In the genomic region with DNA sequence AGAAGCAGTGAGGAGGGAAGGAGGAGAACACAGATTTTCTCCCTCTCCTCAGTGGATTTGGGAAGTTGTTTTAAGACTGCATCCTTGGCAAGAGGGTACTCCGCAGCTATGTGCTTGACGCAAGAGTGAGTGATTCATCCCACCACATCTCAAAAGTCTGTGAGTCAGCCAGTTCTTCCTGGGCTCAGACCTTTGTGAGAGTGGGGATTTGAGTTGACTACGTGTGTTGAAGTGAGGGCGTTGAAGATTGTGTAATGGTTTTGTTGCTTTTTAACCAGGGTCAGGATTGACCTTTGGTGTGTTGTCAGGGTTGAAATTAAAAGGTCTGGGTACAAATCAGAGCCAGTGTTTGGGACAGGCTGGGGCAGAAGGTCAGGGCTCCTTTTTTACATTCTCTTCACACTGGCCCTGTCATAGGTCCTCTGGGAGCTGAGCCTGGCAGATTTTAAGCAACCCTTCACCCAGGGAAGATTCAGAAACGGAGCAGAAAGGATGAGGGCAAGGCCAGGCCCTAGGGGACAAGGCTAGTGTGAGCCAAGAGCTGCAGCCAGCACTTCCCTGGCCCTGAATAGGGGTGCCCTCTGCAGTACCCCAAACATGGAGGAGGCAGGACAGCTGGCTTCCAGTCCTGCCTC, we compare ENCODE assay signal across 9 cellular contexts. TPM values are rescaled to one million over a fixed set of nuclear protein-coding genes. Genes with fewer than 3 reads are reported as not detected.
DNase-seq lines count a peak whose midpoint lies in the region; ATAC-seq, FAIRE-seq and TF ChIP-seq lines count a peak whose summit lies in the region.
"Had no signal": no experiment of that assay in that cellular context is flagged by ENCODE, and none has a peak within 500 bp of the region (broad histone marks: within the 10 kb centered on the region; RNA-seq: fewer than 3 reads in every experiment).

No MANE protein-coding gene starts in this region.

- peak overlapping the region; percentile 82 for H3K4me2 ChIP-seq in HepG2 (ENCODE audit: low read depth, low read length)

- H3K36me3 ChIP-seq in HepG2 (replicated peaks in 1 of 2; ENCODE audit: control insufficient read depth in 1 of 2, insufficient read depth in 2 of 2, low read length in 2 of 2) (no peaks in the 10 kb centered on the region), uterus (no peaks in the 10 kb centered on the region), BE2C (no peaks in the 10 kb centered on the region)

- no TSS peak for BruUV-seq in HepG2 (replicated peaks; lab: Mats Ljungman, UMichigan)

- 2% methylated on average over 4 of the region's 5 CpGs for WGBS in HepG2 (ENCODE audit: low lambda C conversion rate)

- peak; percentile 36 to 48; a peak in 1 of 4 replicates for TF ChIP-seq POLR2A in HepG2 (IDR thresholded peaks at IDR 0.05; ENCODE audit: insufficient read depth in 1 of 2, low read depth in 2 of 2, low read length in 2 of 2)
- TF ChIP-seq POLR2A in uterus (IDR thresholded peaks at IDR 0.05): no peak

- TF ChIP-seq RAD21 in HepG2 (CRISPR knock-in tag; IDR thresholded peaks at IDR 0.05): no peak

- peak; percentile 100 for DNase-seq in AG04449 (ENCODE audit: low read depth, low spot score)
- DNase-seq in Kasumi-1 (lab: John Stamatoyannopoulos, UW): peak; percentile 72 to 80
- peak; percentile 98 for DNase-seq in astrocyte of the hippocampus (ENCODE audit: low read depth, low spot score)
- peak; percentile 95 for DNase-seq in HepG2 (ENCODE audit: low spot score)
- DNase-seq in uterus: peak; percentile 25 to 65
- DNase-seq in BE2C: no peak
- no peak for DNase-seq in GF-D8 (lab: John Stamatoyannopoulos, UW)

- in situ Hi-C loops in HepG2 (cut with HindIII; ENCODE audit: extremely low pct_ligation_motif_present, low pct_unique_long_range_greater_than_20kb): loop anchor here (10.0 kb wide), 1 partner anchor 126 kb away; a partner anchor contains a TSS

- intact Hi-C loops in HepG2 (cut with micrococcal nuclease; ENCODE audit: unreplicated experiment): no loop called here
- intact Hi-C loops in uterus (cut with DNase I; ENCODE audit: low total_unique reads): no loop called here

- CTCF ChIA-PET in AG04449 (lab: Yijun Ruan, JAX) (interaction anchor here (0.8 to 1.4 kb wide), 4 partner anchors 26 to 87 kb away, joined by 3 read pairs; no protein-coding TSS in a partner anchor), HepG2 (lab: Yijun Ruan, JAX; ENCODE audit: low intra/inter-chr PET ratio, low total read pairs) (no interaction called here)

- TF ChIP-seq EP300 in HepG2 (IDR thresholded peaks at IDR 0.05; ENCODE audit: low read depth in 2 of 2, low read length in 2 of 2) (peak; percentile 72 to 89; a peak in 3 of 4 replicates), HepG2 (CRISPR knock-in tag; IDR thresholded peaks at IDR 0.05; ENCODE audit: borderline replicate concordance) (peak; percentile 60; the same call in 1 of the 2 replicates)

- no peaks in the 10 kb centered on the region for H4K20me1 ChIP-seq in HepG2 (ENCODE audit: insufficient read depth, low read length)

- ATAC-seq in HepG2 (peak; percentile 84), HG03097 (IDR thresholded peaks at IDR 0.05; ENCODE audit: low FRiP score, unreplicated experiment) (no peak)
- ATAC-seq: GM12878 had no signal

- POLR2A ChIA-PET in AG04449 (lab: Yijun Ruan, JAX) (interaction anchor here (0.7 to 1.4 kb wide), 5 partner anchors 13 to 127 kb away, joined by 3 to 5 read pairs (median 4); a partner anchor contains a TSS), HepG2 (lab: Yijun Ruan, JAX) (interaction anchor here (0.5 to 3.3 kb wide), 9 partner anchors 9 to 129 kb away, joined by 3 to 30 read pairs (median 6); a partner anchor contains a TSS)

- H2AFZ ChIP-seq in HepG2 (ENCODE audit: low read length): no peak overlapping the region

- H3K9me3 ChIP-seq in HepG2 (ENCODE audit: low read length) (no peaks in the 10 kb centered on the region), uterus (no peaks in the 10 kb centered on the region), BE2C (no peaks in the 10 kb centered on the region)

- H3K4me1 ChIP-seq in HepG2 (ENCODE audit: insufficient read depth, low read length) (peaks cover 94% of the 10 kb centered on the region), uterus (no peaks in the 10 kb centered on the region), BE2C (no peaks in the 10 kb centered on the region; the same call in 1 of the 2 replicates)

- H3K27ac ChIP-seq in HepG2 (ENCODE audit: extremely low read length, insufficient read depth, low read length) (peak overlapping the region; percentile 64), uterus (peak overlapping the region; percentile 70)

- H3K4me3 ChIP-seq in AG04449 (ENCODE audit: low read depth, low read length) (no peak overlapping the region), HepG2 (replicated peaks in 1 of 3; ENCODE audit: insufficient read depth in 1 of 3, low read depth in 2 of 3, low read length in 3 of 3) (peak overlapping the region in 1 of 3 experiments; percentile 56; a peak in 2 of 6 replicates), uterus (no peak overlapping the region), BE2C (ENCODE audit: low read depth, low read length) (no peak overlapping the region)
- H3K4me3 ChIP-seq: GM12878 had no signal

- H3K79me2 ChIP-seq in HepG2 (ENCODE audit: insufficient read depth, low read length): no peaks in the 10 kb centered on the region

- no peaks in the 10 kb centered on the region for H3K27me3 ChIP-seq in HepG2 (ENCODE audit: control insufficient read depth in 1 of 2, insufficient read depth in 2 of 2, low read length in 2 of 2)
- H3K27me3 ChIP-seq in uterus: no peaks in the 10 kb centered on the region
- no peaks in the 10 kb centered on the region for H3K27me3 ChIP-seq in BE2C

- peak; percentile 98 for FAIRE-seq in HepG2 (lab: Jason Lieb, UNC)

- TF ChIP-seq CTCF in AG04449 (IDR thresholded peaks at IDR 0.05; ENCODE audit: insufficient read depth, low read length, missing control alignments) (no peak), HepG2 (CRISPR knock-in tag; IDR thresholded peaks at IDR 0.05) (no peak), uterus (IDR thresholded peaks at IDR 0.05) (no peak), BE2C (IDR thresholded peaks at IDR 0.05; ENCODE audit: low read depth, low read length) (no peak)

- H3K9ac ChIP-seq in HepG2 (ENCODE audit: insufficient read depth, low read depth, low read length): peak overlapping the region; percentile 21; the same call in 1 of the 2 replicates

RNA-seq across cellular contexts. Expression of a gene that starts 4.2 kb away (rescaled TPM):
- 0.11 and 0.17 TPM in 2 replicates for total RNA-seq in HepG2 (2016; rRNA removed; fragmentation: Illumina TruSeq; extraction: Trizol)
- not detected in 2 replicates for total RNA-seq in HepG2 (2016; cell fraction: cytosol; rRNA removed; fragmentation: Illumina TruSeq; extraction: Trizol; ENCODE audit: low read depth)
- 0.09 TPM in 1 of 2 replicates, not detected in the other for total RNA-seq in HepG2 (2016; cell fraction: insoluble cytoplasmic fraction; rRNA removed; fragmentation: Illumina TruSeq; extraction: Trizol)
- 0.19 TPM in 1 of 2 replicates, not detected in the other for total RNA-seq in HepG2 (2016; cell fraction: membrane; rRNA removed; fragmentation: Illumina TruSeq; extraction: Trizol)
- not detected in 2 replicates for total RNA-seq in HepG2 (2016; cell fraction: nucleus; rRNA removed; fragmentation: Illumina TruSeq; extraction: Trizol)
- 0.10 and 0.18 TPM in 2 replicates for polyA plus RNA-seq in HepG2 (2011; rRNA removed)
- 0.11 and 0.18 TPM in 2 replicates for polyA plus RNA-seq in HepG2 (2011; cell fraction: cytosol; rRNA removed)
- polyA plus RNA-seq in HepG2 (2011; cell fraction: nucleus; rRNA removed): 0.16 TPM in 1 of 2 replicates, not detected in the other
- polyA plus RNA-seq in HepG2 (2012): 0.13 and 0.16 TPM in 2 replicates
- 0.11 TPM in 1 of 2 replicates, not detected in the other for polyA plus RNA-seq in HepG2 (2016; cell fraction: cytosol; fragmentation: Illumina TruSeq; extraction: Trizol; ENCODE audit: low read depth)
- polyA plus RNA-seq in HepG2 (2016; cell fraction: insoluble cytoplasmic fraction; fragmentation: Illumina TruSeq; extraction: Trizol; ENCODE audit: low read depth): not detected in 2 replicates
- polyA plus RNA-seq in HepG2 (2016; cell fraction: membrane; fragmentation: Illumina TruSeq; extraction: Trizol; ENCODE audit: low read depth): 0.21 TPM in 1 of 2 replicates, not detected in the other
- not detected in 2 replicates for polyA plus RNA-seq in HepG2 (2016; cell fraction: nucleus; fragmentation: Illumina TruSeq; extraction: Trizol; ENCODE audit: insufficient read depth, low read depth)
- polyA minus RNA-seq in HepG2 (2011; rRNA and poly(A)+ RNA removed; ENCODE audit: low replicate concordance): 15.6 TPM in 1 of 2 replicates, not detected in the other
- not detected in 2 replicates for polyA minus RNA-seq in HepG2 (2011; cell fraction: cytosol; rRNA and poly(A)+ RNA removed)
- polyA minus RNA-seq in HepG2 (2011; cell fraction: nucleus; rRNA and poly(A)+ RNA removed): 0.52 TPM in 1 of 2 replicates, not detected in the other
- not detected for total RNA-seq in uterus
- polyA plus RNA-seq in BE2C (2012; ENCODE audit: insufficient read depth, insufficient read length, low read depth): not detected
- total RNA-seq: GM12878 had no signal
- polyA plus RNA-seq: GM12878 had no signal

RNA-seq across cellular contexts. Expression of a gene that starts 12.7 kb away (rescaled TPM):
- total RNA-seq in HepG2 (2016; rRNA removed; fragmentation: Illumina TruSeq; extraction: Trizol) (32.6 and 39.0 TPM in 2 replicates), uterus (10 to 100 TPM in 1 of 4 donors, 1 to 10 TPM in 3; 7.1 to 13.8 (median 8.1) TPM)
- total RNA-seq in HepG2 (2016; cell fraction: cytosol; rRNA removed; fragmentation: Illumina TruSeq; extraction: Trizol; ENCODE audit: low read depth): 4.6 and 5.9 TPM in 2 replicates
- total RNA-seq in HepG2 (2016; cell fraction: insoluble cytoplasmic fraction; rRNA removed; fragmentation: Illumina TruSeq; extraction: Trizol): 28.7 and 37.9 TPM in 2 replicates
- total RNA-seq in HepG2 (2016; cell fraction: membrane; rRNA removed; fragmentation: Illumina TruSeq; extraction: Trizol): 11.9 and 12.9 TPM in 2 replicates
- 28.9 and 34.0 TPM in 2 replicates for total RNA-seq in HepG2 (2016; cell fraction: nucleus; rRNA removed; fragmentation: Illumina TruSeq; extraction: Trizol)
- 27.2 and 29.0 TPM in 2 replicates for polyA plus RNA-seq in HepG2 (2011; rRNA removed)
- polyA plus RNA-seq in HepG2 (2011; cell fraction: cytosol; rRNA removed): 29.7 and 35.1 TPM in 2 replicates
- polyA plus RNA-seq in HepG2 (2011; cell fraction: nucleus; rRNA removed): 127 and 178 TPM in 2 replicates
- polyA plus RNA-seq in HepG2 (2012): 36.8 and 44.9 TPM in 2 replicates
- polyA plus RNA-seq in HepG2 (2016; cell fraction: cytosol; fragmentation: Illumina TruSeq; extraction: Trizol; ENCODE audit: low read depth): 5.4 and 6.3 TPM in 2 replicates
- 32.2 and 39.6 TPM in 2 replicates for polyA plus RNA-seq in HepG2 (2016; cell fraction: insoluble cytoplasmic fraction; fragmentation: Illumina TruSeq; extraction: Trizol; ENCODE audit: low read depth)
- 8.2 and 9.4 TPM in 2 replicates for polyA plus RNA-seq in HepG2 (2016; cell fraction: membrane; fragmentation: Illumina TruSeq; extraction: Trizol; ENCODE audit: low read depth)
- polyA plus RNA-seq in HepG2 (2016; cell fraction: nucleus; fragmentation: Illumina TruSeq; extraction: Trizol; ENCODE audit: insufficient read depth, low read depth): 54.7 and 57.4 TPM in 2 replicates
- 64.1 and 66.8 TPM in 2 replicates for polyA minus RNA-seq in HepG2 (2011; rRNA and poly(A)+ RNA removed; ENCODE audit: low replicate concordance)
- 36.4 and 37.4 TPM in 2 replicates for polyA minus RNA-seq in HepG2 (2011; cell fraction: cytosol; rRNA and poly(A)+ RNA removed)
- polyA minus RNA-seq in HepG2 (2011; cell fraction: nucleus; rRNA and poly(A)+ RNA removed): 29.3 and 32.8 TPM in 2 replicates
- polyA plus RNA-seq in BE2C (2012; ENCODE audit: insufficient read depth, insufficient read length, low read depth): 41.3 TPM

RNA-seq across cellular contexts. Expression of a gene that starts 52.0 kb away (rescaled TPM):
- total RNA-seq in HepG2 (2016; rRNA removed; fragmentation: Illumina TruSeq; extraction: Trizol): 0.02 TPM in 1 of 2 replicates, not detected in the other
- under 0.01 and 0.09 TPM in 2 replicates for total RNA-seq in HepG2 (2016; cell fraction: cytosol; rRNA removed; fragmentation: Illumina TruSeq; extraction: Trizol; ENCODE audit: low read depth)
- not detected in 2 replicates for total RNA-seq in HepG2 (2016; cell fraction: insoluble cytoplasmic fraction; rRNA removed; fragmentation: Illumina TruSeq; extraction: Trizol)
- 0.03 TPM in 1 of 2 replicates, not detected in the other for total RNA-seq in HepG2 (2016; cell fraction: membrane; rRNA removed; fragmentation: Illumina TruSeq; extraction: Trizol)
- not detected in 2 replicates for total RNA-seq in HepG2 (2016; cell fraction: nucleus; rRNA removed; fragmentation: Illumina TruSeq; extraction: Trizol)
- polyA plus RNA-seq in HepG2 (2011; rRNA removed): 0.01 and 0.07 TPM in 2 replicates
- 0.03 TPM in 2 replicates for polyA plus RNA-seq in HepG2 (2011; cell fraction: cytosol; rRNA removed)
- polyA plus RNA-seq in HepG2 (2011; cell fraction: nucleus; rRNA removed): 0.05 and 0.10 TPM in 2 replicates
- 0.04 TPM in 2 replicates for polyA plus RNA-seq in HepG2 (2012)
- polyA plus RNA-seq in HepG2 (2016; cell fraction: cytosol; fragmentation: Illumina TruSeq; extraction: Trizol; ENCODE audit: low read depth): not detected in 2 replicates
- polyA plus RNA-seq in HepG2 (2016; cell fraction: insoluble cytoplasmic fraction; fragmentation: Illumina TruSeq; extraction: Trizol; ENCODE audit: low read depth): not detected in 2 replicates
- polyA plus RNA-seq in HepG2 (2016; cell fraction: membrane; fragmentation: Illumina TruSeq; extraction: Trizol; ENCODE audit: low read depth): not detected in 2 replicates
- not detected in 2 replicates for polyA plus RNA-seq in HepG2 (2016; cell fraction: nucleus; fragmentation: Illumina TruSeq; extraction: Trizol; ENCODE audit: insufficient read depth, low read depth)
- polyA minus RNA-seq in HepG2 (2011; rRNA and poly(A)+ RNA removed; ENCODE audit: low replicate concordance): 0.02 and 20.9 TPM in 2 replicates
- polyA minus RNA-seq in HepG2 (2011; cell fraction: cytosol; rRNA and poly(A)+ RNA removed): 0.09 TPM in 1 of 2 replicates, not detected in the other
- 0.26 TPM in 1 of 2 replicates, not detected in the other for polyA minus RNA-seq in HepG2 (2011; cell fraction: nucleus; rRNA and poly(A)+ RNA removed)
- under 1 TPM in 2 of 4 donors, not detected in 2; 0.55 to 0.61 TPM for total RNA-seq in uterus
- polyA plus RNA-seq in BE2C (2012; ENCODE audit: insufficient read depth, insufficient read length, low read depth): not detected

Comparison
In these comparisons a context has a peak if more than half of its experiments do, and no peak if none do; other contexts are left out.
1. DNase-seq: peak in AG04449 (single experiment), Kasumi-1 (2 of 2), astrocyte of the hippocampus (single experiment), HepG2 (single experiment) and uterus (2 of 2); none in BE2C (single experiment) and GF-D8 (single experiment).
2. POLR2A ChIP-seq: peak in HepG2 (2 of 2); none in uterus (0 of 2).